2 cellular contexts compared by ENCODE assay signal in the genomic region with DNA sequence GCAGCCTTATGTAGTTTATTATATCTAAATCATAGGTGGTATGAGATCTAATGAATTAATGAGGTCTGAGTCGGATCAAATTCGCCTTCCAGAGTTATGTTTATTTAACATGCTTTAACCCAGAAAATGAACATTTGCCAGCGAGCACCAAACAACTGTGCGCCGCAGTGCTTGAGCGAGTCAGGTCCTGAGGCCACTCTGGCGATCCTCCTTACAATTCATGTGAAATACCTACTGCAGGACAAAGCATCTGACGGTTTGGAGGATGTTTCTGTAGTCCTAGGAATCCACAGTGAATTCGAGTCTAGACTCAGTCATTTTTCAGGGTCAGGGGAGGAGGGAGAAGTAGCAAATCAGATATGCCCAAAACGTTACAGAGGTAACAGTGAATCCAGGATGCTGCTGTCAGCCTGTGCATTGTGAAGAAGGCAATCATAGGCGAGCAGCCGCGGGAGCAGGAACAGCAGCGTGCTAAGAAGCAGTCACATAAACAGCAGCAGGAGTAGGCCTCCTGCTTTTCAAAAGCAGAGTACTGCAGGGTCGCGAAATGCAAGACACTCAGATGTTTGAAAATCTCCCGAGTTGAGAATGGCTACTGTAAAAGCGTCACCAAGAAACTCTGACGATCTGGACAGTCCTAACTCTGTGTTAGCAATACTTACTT.
TF ChIP-seq lines count a peak whose summit lies in the region.

No MANE protein-coding gene starts in this region.

TF ChIP-seq in GM23338, 12 proteins besides CTCF, POLR2A, EP300 and RAD21 (continued from another document):
- TF ChIP-seq, protein P1, sequence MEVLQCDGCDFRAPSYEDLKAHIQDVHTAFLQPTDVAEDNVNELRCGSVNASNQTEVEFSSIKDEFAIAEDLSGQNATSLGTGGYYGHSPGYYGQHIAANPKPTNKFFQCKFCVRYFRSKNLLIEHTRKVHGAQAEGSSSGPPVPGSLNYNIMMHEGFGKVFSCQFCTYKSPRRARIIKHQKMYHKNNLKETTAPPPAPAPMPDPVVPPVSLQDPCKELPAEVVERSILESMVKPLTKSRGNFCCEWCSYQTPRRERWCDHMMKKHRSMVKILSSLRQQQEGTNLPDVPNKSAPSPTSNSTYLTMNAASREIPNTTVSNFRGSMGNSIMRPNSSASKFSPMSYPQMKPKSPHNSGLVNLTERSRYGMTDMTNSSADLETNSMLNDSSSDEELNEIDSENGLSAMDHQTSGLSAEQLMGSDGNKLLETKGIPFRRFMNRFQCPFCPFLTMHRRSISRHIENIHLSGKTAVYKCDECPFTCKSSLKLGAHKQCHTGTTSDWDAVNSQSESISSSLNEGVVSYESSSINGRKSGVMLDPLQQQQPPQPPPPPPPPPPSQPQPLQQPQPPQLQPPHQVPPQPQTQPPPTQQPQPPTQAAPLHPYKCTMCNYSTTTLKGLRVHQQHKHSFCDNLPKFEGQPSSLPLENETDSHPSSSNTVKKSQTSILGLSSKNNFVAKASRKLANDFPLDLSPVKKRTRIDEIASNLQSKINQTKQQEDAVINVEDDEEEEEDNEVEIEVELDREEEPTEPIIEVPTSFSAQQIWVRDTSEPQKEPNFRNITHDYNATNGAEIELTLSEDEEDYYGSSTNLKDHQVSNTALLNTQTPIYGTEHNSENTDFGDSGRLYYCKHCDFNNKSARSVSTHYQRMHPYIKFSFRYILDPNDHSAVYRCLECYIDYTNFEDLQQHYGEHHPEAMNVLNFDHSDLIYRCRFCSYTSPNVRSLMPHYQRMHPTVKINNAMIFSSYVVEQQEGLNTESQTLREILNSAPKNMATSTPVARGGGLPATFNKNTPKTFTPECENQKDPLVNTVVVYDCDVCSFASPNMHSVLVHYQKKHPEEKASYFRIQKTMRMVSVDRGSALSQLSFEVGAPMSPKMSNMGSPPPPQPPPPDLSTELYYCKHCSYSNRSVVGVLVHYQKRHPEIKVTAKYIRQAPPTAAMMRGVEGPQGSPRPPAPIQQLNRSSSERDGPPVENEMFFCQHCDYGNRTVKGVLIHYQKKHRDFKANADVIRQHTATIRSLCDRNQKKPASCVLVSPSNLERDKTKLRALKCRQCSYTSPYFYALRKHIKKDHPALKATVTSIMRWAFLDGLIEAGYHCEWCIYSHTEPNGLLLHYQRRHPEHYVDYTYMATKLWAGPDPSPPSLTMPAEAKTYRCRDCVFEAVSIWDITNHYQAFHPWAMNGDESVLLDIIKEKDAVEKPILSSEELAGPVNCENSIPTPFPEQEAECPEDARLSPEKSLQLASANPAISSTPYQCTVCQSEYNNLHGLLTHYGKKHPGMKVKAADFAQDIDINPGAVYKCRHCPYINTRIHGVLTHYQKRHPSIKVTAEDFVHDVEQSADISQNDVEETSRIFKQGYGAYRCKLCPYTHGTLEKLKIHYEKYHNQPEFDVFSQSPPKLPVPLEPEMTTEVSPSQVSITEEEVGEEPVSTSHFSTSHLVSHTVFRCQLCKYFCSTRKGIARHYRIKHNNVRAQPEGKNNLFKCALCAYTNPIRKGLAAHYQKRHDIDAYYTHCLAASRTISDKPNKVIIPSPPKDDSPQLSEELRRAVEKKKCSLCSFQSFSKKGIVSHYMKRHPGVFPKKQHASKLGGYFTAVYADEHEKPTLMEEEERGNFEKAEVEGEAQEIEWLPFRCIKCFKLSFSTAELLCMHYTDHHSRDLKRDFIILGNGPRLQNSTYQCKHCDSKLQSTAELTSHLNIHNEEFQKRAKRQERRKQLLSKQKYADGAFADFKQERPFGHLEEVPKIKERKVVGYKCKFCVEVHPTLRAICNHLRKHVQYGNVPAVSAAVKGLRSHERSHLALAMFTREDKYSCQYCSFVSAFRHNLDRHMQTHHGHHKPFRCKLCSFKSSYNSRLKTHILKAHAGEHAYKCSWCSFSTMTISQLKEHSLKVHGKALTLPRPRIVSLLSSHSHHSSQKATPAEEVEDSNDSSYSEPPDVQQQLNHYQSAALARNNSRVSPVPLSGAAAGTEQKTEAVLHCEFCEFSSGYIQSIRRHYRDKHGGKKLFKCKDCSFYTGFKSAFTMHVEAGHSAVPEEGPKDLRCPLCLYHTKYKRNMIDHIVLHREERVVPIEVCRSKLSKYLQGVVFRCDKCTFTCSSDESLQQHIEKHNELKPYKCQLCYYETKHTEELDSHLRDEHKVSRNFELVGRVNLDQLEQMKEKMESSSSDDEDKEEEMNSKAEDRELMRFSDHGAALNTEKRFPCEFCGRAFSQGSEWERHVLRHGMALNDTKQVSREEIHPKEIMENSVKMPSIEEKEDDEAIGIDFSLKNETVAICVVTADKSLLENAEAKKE (CRISPR knock-in tag; IDR thresholded peaks at IDR 0.05): no peak
- TF ChIP-seq EZH2 (IDR thresholded peaks at IDR 0.05; ENCODE audit: low read depth, unreplicated experiment): no peak

TF ChIP-seq in WTC11, 78 proteins besides CTCF, POLR2A, EP300 and RAD21 (continued from another document):
- TF ChIP-seq, protein P2, sequence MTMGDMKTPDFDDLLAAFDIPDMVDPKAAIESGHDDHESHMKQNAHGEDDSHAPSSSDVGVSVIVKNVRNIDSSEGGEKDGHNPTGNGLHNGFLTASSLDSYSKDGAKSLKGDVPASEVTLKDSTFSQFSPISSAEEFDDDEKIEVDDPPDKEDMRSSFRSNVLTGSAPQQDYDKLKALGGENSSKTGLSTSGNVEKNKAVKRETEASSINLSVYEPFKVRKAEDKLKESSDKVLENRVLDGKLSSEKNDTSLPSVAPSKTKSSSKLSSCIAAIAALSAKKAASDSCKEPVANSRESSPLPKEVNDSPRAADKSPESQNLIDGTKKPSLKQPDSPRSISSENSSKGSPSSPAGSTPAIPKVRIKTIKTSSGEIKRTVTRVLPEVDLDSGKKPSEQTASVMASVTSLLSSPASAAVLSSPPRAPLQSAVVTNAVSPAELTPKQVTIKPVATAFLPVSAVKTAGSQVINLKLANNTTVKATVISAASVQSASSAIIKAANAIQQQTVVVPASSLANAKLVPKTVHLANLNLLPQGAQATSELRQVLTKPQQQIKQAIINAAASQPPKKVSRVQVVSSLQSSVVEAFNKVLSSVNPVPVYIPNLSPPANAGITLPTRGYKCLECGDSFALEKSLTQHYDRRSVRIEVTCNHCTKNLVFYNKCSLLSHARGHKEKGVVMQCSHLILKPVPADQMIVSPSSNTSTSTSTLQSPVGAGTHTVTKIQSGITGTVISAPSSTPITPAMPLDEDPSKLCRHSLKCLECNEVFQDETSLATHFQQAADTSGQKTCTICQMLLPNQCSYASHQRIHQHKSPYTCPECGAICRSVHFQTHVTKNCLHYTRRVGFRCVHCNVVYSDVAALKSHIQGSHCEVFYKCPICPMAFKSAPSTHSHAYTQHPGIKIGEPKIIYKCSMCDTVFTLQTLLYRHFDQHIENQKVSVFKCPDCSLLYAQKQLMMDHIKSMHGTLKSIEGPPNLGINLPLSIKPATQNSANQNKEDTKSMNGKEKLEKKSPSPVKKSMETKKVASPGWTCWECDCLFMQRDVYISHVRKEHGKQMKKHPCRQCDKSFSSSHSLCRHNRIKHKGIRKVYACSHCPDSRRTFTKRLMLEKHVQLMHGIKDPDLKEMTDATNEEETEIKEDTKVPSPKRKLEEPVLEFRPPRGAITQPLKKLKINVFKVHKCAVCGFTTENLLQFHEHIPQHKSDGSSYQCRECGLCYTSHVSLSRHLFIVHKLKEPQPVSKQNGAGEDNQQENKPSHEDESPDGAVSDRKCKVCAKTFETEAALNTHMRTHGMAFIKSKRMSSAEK (CRISPR knock-in tag; IDR thresholded peaks at IDR 0.05; ENCODE audit: borderline replicate concordance): no peak
- TF ChIP-seq, protein P3, sequence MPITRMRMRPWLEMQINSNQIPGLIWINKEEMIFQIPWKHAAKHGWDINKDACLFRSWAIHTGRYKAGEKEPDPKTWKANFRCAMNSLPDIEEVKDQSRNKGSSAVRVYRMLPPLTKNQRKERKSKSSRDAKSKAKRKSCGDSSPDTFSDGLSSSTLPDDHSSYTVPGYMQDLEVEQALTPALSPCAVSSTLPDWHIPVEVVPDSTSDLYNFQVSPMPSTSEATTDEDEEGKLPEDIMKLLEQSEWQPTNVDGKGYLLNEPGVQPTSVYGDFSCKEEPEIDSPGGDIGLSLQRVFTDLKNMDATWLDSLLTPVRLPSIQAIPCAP (CRISPR knock-in tag; IDR thresholded peaks at IDR 0.05): no peak
- TF ChIP-seq, protein P4, sequence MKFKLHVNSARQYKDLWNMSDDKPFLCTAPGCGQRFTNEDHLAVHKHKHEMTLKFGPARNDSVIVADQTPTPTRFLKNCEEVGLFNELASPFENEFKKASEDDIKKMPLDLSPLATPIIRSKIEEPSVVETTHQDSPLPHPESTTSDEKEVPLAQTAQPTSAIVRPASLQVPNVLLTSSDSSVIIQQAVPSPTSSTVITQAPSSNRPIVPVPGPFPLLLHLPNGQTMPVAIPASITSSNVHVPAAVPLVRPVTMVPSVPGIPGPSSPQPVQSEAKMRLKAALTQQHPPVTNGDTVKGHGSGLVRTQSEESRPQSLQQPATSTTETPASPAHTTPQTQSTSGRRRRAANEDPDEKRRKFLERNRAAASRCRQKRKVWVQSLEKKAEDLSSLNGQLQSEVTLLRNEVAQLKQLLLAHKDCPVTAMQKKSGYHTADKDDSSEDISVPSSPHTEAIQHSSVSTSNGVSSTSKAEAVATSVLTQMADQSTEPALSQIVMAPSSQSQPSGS (CRISPR knock-in tag; IDR thresholded peaks at IDR 0.05; ENCODE audit: borderline replicate concordance, low read depth): no peak
- TF ChIP-seq, protein P5, sequence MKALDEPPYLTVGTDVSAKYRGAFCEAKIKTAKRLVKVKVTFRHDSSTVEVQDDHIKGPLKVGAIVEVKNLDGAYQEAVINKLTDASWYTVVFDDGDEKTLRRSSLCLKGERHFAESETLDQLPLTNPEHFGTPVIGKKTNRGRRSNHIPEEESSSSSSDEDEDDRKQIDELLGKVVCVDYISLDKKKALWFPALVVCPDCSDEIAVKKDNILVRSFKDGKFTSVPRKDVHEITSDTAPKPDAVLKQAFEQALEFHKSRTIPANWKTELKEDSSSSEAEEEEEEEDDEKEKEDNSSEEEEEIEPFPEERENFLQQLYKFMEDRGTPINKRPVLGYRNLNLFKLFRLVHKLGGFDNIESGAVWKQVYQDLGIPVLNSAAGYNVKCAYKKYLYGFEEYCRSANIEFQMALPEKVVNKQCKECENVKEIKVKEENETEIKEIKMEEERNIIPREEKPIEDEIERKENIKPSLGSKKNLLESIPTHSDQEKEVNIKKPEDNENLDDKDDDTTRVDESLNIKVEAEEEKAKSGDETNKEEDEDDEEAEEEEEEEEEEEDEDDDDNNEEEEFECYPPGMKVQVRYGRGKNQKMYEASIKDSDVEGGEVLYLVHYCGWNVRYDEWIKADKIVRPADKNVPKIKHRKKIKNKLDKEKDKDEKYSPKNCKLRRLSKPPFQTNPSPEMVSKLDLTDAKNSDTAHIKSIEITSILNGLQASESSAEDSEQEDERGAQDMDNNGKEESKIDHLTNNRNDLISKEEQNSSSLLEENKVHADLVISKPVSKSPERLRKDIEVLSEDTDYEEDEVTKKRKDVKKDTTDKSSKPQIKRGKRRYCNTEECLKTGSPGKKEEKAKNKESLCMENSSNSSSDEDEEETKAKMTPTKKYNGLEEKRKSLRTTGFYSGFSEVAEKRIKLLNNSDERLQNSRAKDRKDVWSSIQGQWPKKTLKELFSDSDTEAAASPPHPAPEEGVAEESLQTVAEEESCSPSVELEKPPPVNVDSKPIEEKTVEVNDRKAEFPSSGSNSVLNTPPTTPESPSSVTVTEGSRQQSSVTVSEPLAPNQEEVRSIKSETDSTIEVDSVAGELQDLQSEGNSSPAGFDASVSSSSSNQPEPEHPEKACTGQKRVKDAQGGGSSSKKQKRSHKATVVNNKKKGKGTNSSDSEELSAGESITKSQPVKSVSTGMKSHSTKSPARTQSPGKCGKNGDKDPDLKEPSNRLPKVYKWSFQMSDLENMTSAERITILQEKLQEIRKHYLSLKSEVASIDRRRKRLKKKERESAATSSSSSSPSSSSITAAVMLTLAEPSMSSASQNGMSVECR (CRISPR knock-in tag; IDR thresholded peaks at IDR 0.05; ENCODE audit: borderline replicate concordance): no peak
- TF ChIP-seq, protein P6, sequence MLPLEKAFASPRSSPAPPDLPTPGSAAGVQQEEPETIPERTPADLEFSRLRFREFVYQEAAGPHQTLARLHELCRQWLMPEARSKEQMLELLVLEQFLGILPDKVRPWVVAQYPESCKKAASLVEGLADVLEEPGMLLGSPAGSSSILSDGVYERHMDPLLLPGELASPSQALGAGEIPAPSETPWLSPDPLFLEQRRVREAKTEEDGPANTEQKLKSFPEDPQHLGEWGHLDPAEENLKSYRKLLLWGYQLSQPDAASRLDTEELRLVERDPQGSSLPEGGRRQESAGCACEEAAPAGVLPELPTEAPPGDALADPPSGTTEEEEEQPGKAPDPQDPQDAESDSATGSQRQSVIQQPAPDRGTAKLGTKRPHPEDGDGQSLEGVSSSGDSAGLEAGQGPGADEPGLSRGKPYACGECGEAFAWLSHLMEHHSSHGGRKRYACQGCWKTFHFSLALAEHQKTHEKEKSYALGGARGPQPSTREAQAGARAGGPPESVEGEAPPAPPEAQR (CRISPR knock-in tag; IDR thresholded peaks at IDR 0.05): no peak
- TF ChIP-seq ZNF317 (CRISPR knock-in tag; IDR thresholded peaks at IDR 0.05; ENCODE audit: borderline replicate concordance, low read depth): no peak
- TF ChIP-seq FOXP1 (CRISPR knock-in tag; IDR thresholded peaks at IDR 0.05; ENCODE audit: borderline replicate concordance): no peak
- TF ChIP-seq, protein P7, sequence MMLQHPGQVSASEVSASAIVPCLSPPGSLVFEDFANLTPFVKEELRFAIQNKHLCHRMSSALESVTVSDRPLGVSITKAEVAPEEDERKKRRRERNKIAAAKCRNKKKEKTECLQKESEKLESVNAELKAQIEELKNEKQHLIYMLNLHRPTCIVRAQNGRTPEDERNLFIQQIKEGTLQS (CRISPR knock-in tag; conservative IDR thresholded peaks at IDR 0.05): no peak
- no peak for TF ChIP-seq NR2C2 (CRISPR knock-in tag; IDR thresholded peaks at IDR 0.05)
- TF ChIP-seq MXD4 (CRISPR knock-in tag; IDR thresholded peaks at IDR 0.05; ENCODE audit: borderline replicate concordance): no peak
- no peak for TF ChIP-seq NR3C1 (CRISPR knock-in tag; conservative IDR thresholded peaks at IDR 0.05; ENCODE audit: low read depth)
- TF ChIP-seq OVOL2 (CRISPR knock-in tag; IDR thresholded peaks at IDR 0.05; ENCODE audit: borderline replicate concordance): no peak
TF ChIP-seq in WTC11: peak in this region for 0.
